Comparison of ENCODE assay signal across 8 cellular contexts in genomic region chr13:26529441-26529840, GRCh38. TPM values are rescaled to one million over a fixed set of nuclear protein-coding genes. Genes with fewer than 3 reads are reported as not detected.
DNase-seq lines count a peak whose midpoint lies in the region; ATAC-seq and TF ChIP-seq lines count a peak whose summit lies in the region.

No MANE protein-coding gene starts in this region.

- no peaks in the 10 kb centered on the region for H3K36me3 ChIP-seq in CD4-positive, CD25-positive, alpha-beta regulatory T cell (ENCODE audit: control insufficient read depth, insufficient read depth, low read length)
- no peaks in the 10 kb centered on the region for H3K36me3 ChIP-seq in Peyer's patch

- no peak for TF ChIP-seq POLR2A in Peyer's patch (IDR thresholded peaks at IDR 0.05)

- POLR2A ChIA-PET in activated CD8-positive, alpha-beta T cell treated with anti-CD3 and anti-CD28 coated beads for 36 hours (lab: Charles Lee): interaction anchor here (0.6 to 1.0 kb wide), 2 partner anchors 30 to 344 kb away, joined by 3 read pairs; no protein-coding TSS in a partner anchor

- no peak for ATAC-seq in CD4-positive, CD25-positive, alpha-beta regulatory T cell (ENCODE audit: low read depth in 2 of 2)
- no peak for ATAC-seq in activated CD8-positive, alpha-beta T cell treated with anti-CD3 and anti-CD28 coated beads for 36 hours
- ATAC-seq in left colon (peak; percentile 46), GM18511 (IDR thresholded peaks at IDR 0.05; ENCODE audit: unreplicated experiment) (no peak), GM19324 (IDR thresholded peaks at IDR 0.05; ENCODE audit: low FRiP score, unreplicated experiment) (no peak)

- H3K4me3 ChIP-seq in CD4-positive, CD25-positive, alpha-beta regulatory T cell (ENCODE audit: low read depth, low read length): no peak overlapping the region
- H3K4me3 ChIP-seq in Peyer's patch: no peak overlapping the region

- H3K27ac Mint-ChIP-seq in CD4-positive, CD25-positive, alpha-beta regulatory T cell: peak overlapping the region in 1 of 3 donors; percentile 15
- no peak overlapping the region for H3K27ac Mint-ChIP-seq in activated CD8-positive, alpha-beta T cell treated with anti-CD3 and anti-CD28 coated beads for 36 hours

- no peak overlapping the region for H3K27ac ChIP-seq in CD4-positive, CD25-positive, alpha-beta regulatory T cell (ENCODE audit: insufficient read depth, low read length, poor library complexity, severe bottlenecking)
- no peak overlapping the region for H3K27ac ChIP-seq in Peyer's patch

- peaks cover 10% of the 10 kb centered on the region for H3K27me3 Mint-ChIP-seq in CD4-positive, CD25-positive, alpha-beta regulatory T cell
- H3K27me3 Mint-ChIP-seq in activated CD8-positive, alpha-beta T cell treated with anti-CD3 and anti-CD28 coated beads for 36 hours: peaks cover 4% of the 10 kb centered on the region

- H3K9me3 ChIP-seq in CD4-positive, CD25-positive, alpha-beta regulatory T cell (ENCODE audit: control insufficient read depth in 2 of 2, low read length in 2 of 2): no peaks in the 10 kb centered on the region
- H3K9me3 ChIP-seq in Peyer's patch: no peaks in the 10 kb centered on the region

- no peak overlapping the region for H3K4me3 Mint-ChIP-seq in CD4-positive, CD25-positive, alpha-beta regulatory T cell
- H3K4me3 Mint-ChIP-seq in activated CD8-positive, alpha-beta T cell treated with anti-CD3 and anti-CD28 coated beads for 36 hours: no peak overlapping the region

- TF ChIP-seq CTCF in activated CD8-positive, alpha-beta T cell treated with anti-CD3 and anti-CD28 coated beads for 36 hours (IDR thresholded peaks at IDR 0.05): no peak
- no peak for TF ChIP-seq CTCF in Peyer's patch (IDR thresholded peaks at IDR 0.05)

- DNase-seq in CD4-positive, CD25-positive, alpha-beta regulatory T cell: peak in 2 of 3 donors; percentile 1 to 28
- DNase-seq in HUDEP-2 (lab: John Stamatoyannopoulos, UW; ENCODE audit: unreplicated experiment in 76 of 76): peak in 53 of 76 experiments; percentile 1 to 68 (median 24)
- peak; percentile 46 for DNase-seq in activated CD8-positive, alpha-beta T cell treated with anti-CD3 and anti-CD28 coated beads for 36 hours
- peak in 1 of 2 donors; percentile 44 for DNase-seq in left colon
- no peak for DNase-seq in COLO668 (lab: John Stamatoyannopoulos, UW; ENCODE audit: unreplicated experiment)
- DNase-seq in Peyer's patch: no peak

- peaks cover 1% of the 10 kb centered on the region for H3K27me3 ChIP-seq in CD4-positive, CD25-positive, alpha-beta regulatory T cell (ENCODE audit: control insufficient read depth, insufficient read depth, low read length)
- H3K27me3 ChIP-seq in Peyer's patch: no peaks in the 10 kb centered on the region

- H3K36me3 Mint-ChIP-seq in CD4-positive, CD25-positive, alpha-beta regulatory T cell: no peaks in the 10 kb centered on the region
- no peaks in the 10 kb centered on the region for H3K36me3 Mint-ChIP-seq in activated CD8-positive, alpha-beta T cell treated with anti-CD3 and anti-CD28 coated beads for 36 hours (ENCODE audit: low read depth)

- H3K9me3 Mint-ChIP-seq in CD4-positive, CD25-positive, alpha-beta regulatory T cell: peaks cover 0 to 4% (median 0%) of the 10 kb centered on the region in 7 donors
- H3K9me3 Mint-ChIP-seq in activated CD8-positive, alpha-beta T cell treated with anti-CD3 and anti-CD28 coated beads for 36 hours: no peaks in the 10 kb centered on the region

- H3K4me1 Mint-ChIP-seq in CD4-positive, CD25-positive, alpha-beta regulatory T cell: no peaks in the 10 kb centered on the region
- no peaks in the 10 kb centered on the region for H3K4me1 Mint-ChIP-seq in activated CD8-positive, alpha-beta T cell treated with anti-CD3 and anti-CD28 coated beads for 36 hours (ENCODE audit: low read depth)

- CTCF ChIA-PET in activated CD8-positive, alpha-beta T cell treated with anti-CD3 and anti-CD28 coated beads for 36 hours (lab: Charles Lee): interaction anchor here (1.2 kb wide), 1 partner anchor 169 kb away, joined by 3 read pairs; no protein-coding TSS in a partner anchor

- intact Hi-C loops in activated CD8-positive, alpha-beta T cell treated with anti-CD3 and anti-CD28 coated beads for 36 hours (cut with micrococcal nuclease): no loop called here
- intact Hi-C loops in left colon (cut with DNase I, micrococcal nuclease): no loop called here

- H3K4me1 ChIP-seq in CD4-positive, CD25-positive, alpha-beta regulatory T cell (ENCODE audit: control insufficient read depth, insufficient read depth, low read length, poor library complexity, severe bottlenecking): no peaks in the 10 kb centered on the region
- H3K4me1 ChIP-seq in Peyer's patch: no peaks in the 10 kb centered on the region

RNA-seq across cellular contexts. Expression of gene WASF3, which starts 28.0 kb away (rescaled TPM):
- 0.49 TPM for total RNA-seq in CD4-positive, CD25-positive, alpha-beta regulatory T cell
- not detected for polyA plus RNA-seq in CD4-positive, CD25-positive, alpha-beta regulatory T cell
- under 1 TPM; 0.07 to 0.09 TPM for total RNA-seq in activated CD8-positive, alpha-beta T cell treated with anti-CD3 and anti-CD28 coated beads for 36 hours
- 1 to 10 TPM; 3.1 to 4.1 TPM for total RNA-seq in left colon
- 10 to 100 TPM in 1 of 4 donors, 1 to 10 TPM in 3; 1.1 to 23.9 (median 2.7) TPM for total RNA-seq in Peyer's patch

Comparison
In these comparisons a context has a peak if more than half of its experiments do, and no peak if none do; other contexts are left out.
1. DNase-seq: peak in CD4-positive, CD25-positive, alpha-beta regulatory T cell (2 of 3), HUDEP-2 (53 of 76) and activated CD8-positive, alpha-beta T cell treated with anti-CD3 and anti-CD28 coated beads for 36 hours (single experiment); none in COLO668 (single experiment) and Peyer's patch (0 of 3).